In the genomic region with DNA sequence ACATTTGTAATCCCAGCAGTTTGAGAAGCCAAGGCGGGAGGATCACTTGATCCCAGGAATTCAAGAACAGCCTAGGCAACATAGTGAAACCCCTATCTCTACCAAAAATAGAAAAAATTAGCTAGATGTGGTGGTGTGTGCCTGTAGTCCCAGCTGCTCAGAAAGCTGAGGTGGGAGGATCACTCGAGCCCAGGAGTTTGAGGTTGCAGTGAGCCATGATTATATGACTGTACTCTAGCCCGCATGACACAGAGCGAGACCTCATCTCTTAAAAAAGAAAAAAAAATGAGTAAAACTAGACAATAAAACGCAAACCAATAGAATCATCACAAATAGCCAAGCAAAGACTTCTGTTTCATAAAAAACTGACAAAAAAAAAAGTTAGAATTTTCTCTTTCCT, we compare ENCODE assay signal across 1 cellular context.
TF ChIP-seq lines count a peak whose summit lies in the region.

No MANE protein-coding gene starts in this region.

TF ChIP-seq in HepG2, 621 proteins besides CTCF, POLR2A, EP300 and RAD21 (continued from another document):
- TF ChIP-seq, protein P1, sequence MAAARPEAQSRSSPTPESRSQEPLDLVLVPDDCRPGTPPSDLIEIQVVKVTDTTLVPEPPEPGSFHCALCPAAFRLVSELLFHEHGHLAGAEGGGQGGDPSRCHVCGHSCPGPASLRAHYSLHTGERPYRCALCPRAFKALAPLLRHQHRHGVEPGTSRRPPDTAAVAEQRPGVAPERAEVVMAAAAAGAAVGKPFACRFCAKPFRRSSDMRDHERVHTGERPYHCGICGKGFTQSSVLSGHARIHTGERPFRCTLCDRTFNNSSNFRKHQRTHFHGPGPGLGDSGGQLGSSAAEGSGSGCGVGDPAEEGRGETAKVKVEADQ (CRISPR knock-in tag; IDR thresholded peaks at IDR 0.05; ENCODE audit: borderline replicate concordance): no peak
- TF ChIP-seq FOXM1 (CRISPR knock-in tag; IDR thresholded peaks at IDR 0.05): no peak
